In the genomic region with DNA sequence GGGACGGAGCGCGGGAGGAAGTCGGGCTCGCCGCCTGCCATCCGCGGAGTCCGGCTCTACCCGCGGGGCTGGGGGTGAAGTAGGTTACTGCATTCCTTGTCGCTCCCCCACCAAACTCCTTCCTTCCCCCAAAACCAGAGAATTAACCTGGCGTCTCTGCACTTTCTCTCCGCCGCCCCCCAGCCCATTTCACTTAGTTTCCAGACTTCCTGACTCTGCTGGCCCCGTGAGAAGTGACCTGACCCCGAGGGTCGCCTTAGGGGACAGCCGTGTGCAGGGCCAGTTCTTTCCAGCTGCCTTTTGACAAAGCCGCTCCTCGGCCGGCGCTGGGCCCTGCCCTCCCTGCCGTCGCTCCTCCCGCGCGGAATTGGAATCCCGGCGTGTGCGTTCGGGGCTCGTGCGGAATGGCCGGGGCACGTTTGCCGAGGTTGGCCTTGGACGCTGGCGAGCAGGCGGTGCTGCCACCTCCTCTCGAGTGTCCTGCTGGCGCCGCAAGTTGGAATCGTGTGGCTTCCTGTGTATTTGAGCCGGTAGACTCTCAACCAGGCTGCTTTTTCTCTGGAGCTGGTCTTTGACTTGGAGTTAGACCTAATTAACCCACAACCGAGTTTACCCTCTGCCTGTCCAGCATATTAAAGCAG, we compare ENCODE assay signal across 8 cellular contexts. TPM values are rescaled to one million over a fixed set of nuclear protein-coding genes. Genes with fewer than 3 reads are reported as not detected.
A peak's percentile ranks its signal among the peaks of the same experiment; 100 is the strongest.
DNase-seq lines count a peak whose midpoint lies in the region; ATAC-seq, FAIRE-seq and TF ChIP-seq lines count a peak whose summit lies in the region.

No MANE protein-coding gene starts in this region.

- no peaks in the 10 kb centered on the region for H4K20me1 ChIP-seq in HepG2 (ENCODE audit: insufficient read depth, low read length)

- intact Hi-C loops in CD4-positive, alpha-beta memory T cell (cut with micrococcal nuclease), result loop anchor here (2.0 kb wide), 1 partner anchor 32 kb away; no protein-coding TSS in a partner anchor
- intact Hi-C loops in HepG2 (cut with micrococcal nuclease; ENCODE audit: unreplicated experiment), result loop anchor here (10.0 kb wide), 1 partner anchor 1228 kb away; the partner anchor contains the start of gene TSPYL4

- no peaks in the 10 kb centered on the region for H3K9me3 Mint-ChIP-seq in CD4-positive, alpha-beta memory T cell
- H3K9me3 Mint-ChIP-seq in T-helper 1 cell treated with Interleukin-12 subunit alpha and Interleukin-12 subunit beta and Interleukin-4 antibody, amounts not matched to agents 30 μg/mL and 1 μg/mL, for 36 hours, result no peaks in the 10 kb centered on the region
- H3K9me3 Mint-ChIP-seq in stimulated activated effector memory CD8-positive, alpha-beta T cell treated with anti-CD3 and anti-CD28 coated beads, Interleukin-12 subunit alpha, Interleukin-12 subunit beta, amount 100 ng/mL, for 72 hours, result no peaks in the 10 kb centered on the region

- in situ Hi-C loops in HepG2 (cut with HindIII; ENCODE audit: extremely low pct_ligation_motif_present, low pct_unique_long_range_greater_than_20kb), result loop anchor here (5.0 kb wide), 1 partner anchor 64 kb away; no protein-coding TSS in a partner anchor

- H3K27me3 ChIP-seq in CD4-positive, alpha-beta memory T cell (ENCODE audit: insufficient read depth, low read length), result no peaks in the 10 kb centered on the region
- H3K27me3 ChIP-seq in HepG2 (ENCODE audit: control insufficient read depth in 1 of 2, insufficient read depth in 2 of 2, low read length in 2 of 2), result no peaks in the 10 kb centered on the region; a peak in 1 of 5 replicates

- CTCF ChIA-PET in CD4-positive, alpha-beta memory T cell (lab: Charles Lee; ENCODE audit: partially characterized antibody), result interaction anchor here (1.1 to 2.0 kb wide), 4 partner anchors 31 to 121 kb away, joined by 4 to 5 read pairs (median 5); no protein-coding TSS in a partner anchor
- CTCF ChIA-PET in HepG2 (lab: Yijun Ruan, JAX; ENCODE audit: low intra/inter-chr PET ratio, low total read pairs), result interaction anchor here (1.4 kb wide), 1 partner anchor 73 kb away, joined by 6 read pairs; no protein-coding TSS in a partner anchor

- TF ChIP-seq CTCF in HepG2 (CRISPR knock-in tag; IDR thresholded peaks at IDR 0.05), result peak; percentile 43

- H3K79me2 ChIP-seq in HepG2 (ENCODE audit: insufficient read depth, low read length), result peaks cover 48% of the 10 kb centered on the region

- peaks cover 0 to 3% of the 10 kb centered on the region in 2 donors for H3K36me3 Mint-ChIP-seq in CD4-positive, alpha-beta memory T cell
- peaks cover 2% of the 10 kb centered on the region for H3K36me3 Mint-ChIP-seq in T-helper 1 cell treated with Interleukin-12 subunit alpha and Interleukin-12 subunit beta and Interleukin-4 antibody, amounts not matched to agents 30 μg/mL and 1 μg/mL, for 36 hours (ENCODE audit: low read depth)
- H3K36me3 Mint-ChIP-seq in stimulated activated effector memory CD8-positive, alpha-beta T cell treated with anti-CD3 and anti-CD28 coated beads, Interleukin-12 subunit alpha, Interleukin-12 subunit beta, amount 100 ng/mL, for 72 hours, result no peaks in the 10 kb centered on the region

- peak; percentile 52 for TF ChIP-seq RAD21 in HepG2 (CRISPR knock-in tag; IDR thresholded peaks at IDR 0.05)

- TSS peak; percentile 41 for BruUV-seq in HepG2 (replicated peaks; lab: Mats Ljungman, UMichigan)

- POLR2A ChIA-PET in CD4-positive, alpha-beta memory T cell (lab: Charles Lee; ENCODE audit: partially characterized antibody), result interaction anchor here (0.7 to 3.8 kb wide), 5 partner anchors 63 to 1831 kb away, joined by 3 to 75 read pairs (median 4); partner anchors contain the start of gene GOPC
- POLR2A ChIA-PET in HepG2 (lab: Yijun Ruan, JAX), result interaction anchor here (0.6 to 6.4 kb wide), 13 partner anchors 8 to 119 kb away, joined by 3 to 64 read pairs (median 6); partner anchors contain the start of gene GOPC

- 0% methylated on average over 9 of the region's 46 CpGs for WGBS in HepG2 (ENCODE audit: low lambda C conversion rate)

- TF ChIP-seq EP300 in HepG2 (IDR thresholded peaks at IDR 0.05; ENCODE audit: low read depth in 2 of 2, low read length in 2 of 2) (no peak; a peak in 1 of 4 replicates), HepG2 (CRISPR knock-in tag; IDR thresholded peaks at IDR 0.05; ENCODE audit: borderline replicate concordance) (no peak; the same call in 1 of the 2 replicates)

- peak overlapping the region; percentile 99 for H3K4me2 ChIP-seq in HepG2 (ENCODE audit: low read depth, low read length)

- peaks cover 2 to 15% of the 10 kb centered on the region in 2 donors for H3K27me3 Mint-ChIP-seq in CD4-positive, alpha-beta memory T cell
- peaks cover 62% of the 10 kb centered on the region for H3K27me3 Mint-ChIP-seq in T-helper 1 cell treated with Interleukin-12 subunit alpha and Interleukin-12 subunit beta and Interleukin-4 antibody, amounts not matched to agents 30 μg/mL and 1 μg/mL, for 36 hours (ENCODE audit: low read depth)

- no peaks in the 10 kb centered on the region for H3K36me3 ChIP-seq in CD4-positive, alpha-beta memory T cell (ENCODE audit: insufficient read depth, low read length)
- peaks cover 4 to 10% of the 10 kb centered on the region in 2 experiments; a peak in 2 of 5 replicates for H3K36me3 ChIP-seq in HepG2 (replicated peaks in 1 of 2; ENCODE audit: control insufficient read depth in 1 of 2, insufficient read depth in 2 of 2, low read length in 2 of 2)

- ATAC-seq in HepG2, result peak; percentile 62
- peak; percentile 27 for ATAC-seq in stimulated activated effector memory CD8-positive, alpha-beta T cell treated with anti-CD3 and anti-CD28 coated beads, Interleukin-12 subunit alpha, Interleukin-12 subunit beta, amount 100 ng/mL, for 72 hours

- no peak for FAIRE-seq in HepG2 (lab: Jason Lieb, UNC)

- H3K9ac ChIP-seq in HepG2 (ENCODE audit: insufficient read depth, low read depth, low read length), result peak overlapping the region; percentile 88

- H3K27ac Mint-ChIP-seq in CD4-positive, alpha-beta memory T cell, result peak overlapping the region in 6 of 7 donors; percentile 42 to 85 (median 79)
- H3K27ac Mint-ChIP-seq in T-helper 1 cell treated with Interleukin-12 subunit alpha and Interleukin-12 subunit beta and Interleukin-4 antibody, amounts not matched to agents 30 μg/mL and 1 μg/mL, for 36 hours, result peak overlapping the region; percentile 90
- H3K27ac Mint-ChIP-seq in stimulated activated effector memory CD8-positive, alpha-beta T cell treated with anti-CD3 and anti-CD28 coated beads, Interleukin-12 subunit alpha, Interleukin-12 subunit beta, amount 100 ng/mL, for 72 hours, result peak overlapping the region; percentile 64

- H3K4me3 ChIP-seq in CD4-positive, alpha-beta memory T cell (ENCODE audit: low read length in 2 of 2), result peak overlapping the region; percentile 38 to 57
- H3K4me3 ChIP-seq in HepG2 (replicated peaks in 1 of 3; ENCODE audit: insufficient read depth in 1 of 3, low read depth in 2 of 3, low read length in 3 of 3), result peak overlapping the region; percentile 86 to 92 (median 91)

- peak in 2 of 5 donors; percentile 0 to 14 for DNase-seq in CD4-positive, alpha-beta memory T cell
- DNase-seq in HuH-7.5 (ENCODE audit: low spot score) (peak; percentile 53), dedifferentiated amniotic fluid mesenchymal stem cell (ENCODE audit: extremely low spot score) (peak; percentile 63), HepG2 (ENCODE audit: low spot score) (peak; percentile 74), NOMO-1 treated with dmso at 0.1 percent for 144 hours (lab: John Stamatoyannopoulos, UW; ENCODE audit: unreplicated experiment) (no peak)
- DNase-seq in stimulated activated effector memory CD8-positive, alpha-beta T cell treated with anti-CD3 and anti-CD28 coated beads, Interleukin-12 subunit alpha, Interleukin-12 subunit beta, amount 100 ng/mL, for 72 hours (ENCODE audit: low spot score in 2 of 2), result peak in 1 of 2 donors; percentile 62

- peak; percentile 11 for TF ChIP-seq POLR2A in GM19099 (IDR thresholded peaks at IDR 0.05; ENCODE audit: extremely low read depth, insufficient read length, low read depth)
- peak; percentile 14 to 60; a peak in 3 of 4 replicates for TF ChIP-seq POLR2A in HepG2 (IDR thresholded peaks at IDR 0.05; ENCODE audit: insufficient read depth in 1 of 2, low read depth in 2 of 2, low read length in 2 of 2)

- peaks cover 21% of the 10 kb centered on the region for H3K4me1 ChIP-seq in CD4-positive, alpha-beta memory T cell (ENCODE audit: insufficient read depth, low read length)
- peaks cover 75% of the 10 kb centered on the region for H3K4me1 ChIP-seq in HepG2 (ENCODE audit: insufficient read depth, low read length)

- H3K9me3 ChIP-seq in CD4-positive, alpha-beta memory T cell (ENCODE audit: control insufficient read depth in 1 of 2, low read length in 2 of 2), result no peaks in the 10 kb centered on the region
- no peaks in the 10 kb centered on the region for H3K9me3 ChIP-seq in HepG2 (ENCODE audit: low read length)

- H3K4me3 Mint-ChIP-seq in CD4-positive, alpha-beta memory T cell, result peak overlapping the region; percentile 91 to 98 (median 94)
- peak overlapping the region; percentile 92 for H3K4me3 Mint-ChIP-seq in T-helper 1 cell treated with Interleukin-12 subunit alpha and Interleukin-12 subunit beta and Interleukin-4 antibody, amounts not matched to agents 30 μg/mL and 1 μg/mL, for 36 hours
- H3K4me3 Mint-ChIP-seq in stimulated activated effector memory CD8-positive, alpha-beta T cell treated with anti-CD3 and anti-CD28 coated beads, Interleukin-12 subunit alpha, Interleukin-12 subunit beta, amount 100 ng/mL, for 72 hours, result peak overlapping the region; percentile 82

- peak overlapping the region; percentile 36 for H3K27ac ChIP-seq in CD4-positive, alpha-beta memory T cell (ENCODE audit: low read depth, low read length)
- peak overlapping the region; percentile 91 for H3K27ac ChIP-seq in HepG2 (ENCODE audit: extremely low read length, insufficient read depth, low read length)

- peaks cover 13 to 18% (median 14%) of the 10 kb centered on the region in 4 donors for H3K4me1 Mint-ChIP-seq in CD4-positive, alpha-beta memory T cell
- peaks cover 14% of the 10 kb centered on the region for H3K4me1 Mint-ChIP-seq in T-helper 1 cell treated with Interleukin-12 subunit alpha and Interleukin-12 subunit beta and Interleukin-4 antibody, amounts not matched to agents 30 μg/mL and 1 μg/mL, for 36 hours (ENCODE audit: low read depth)
- H3K4me1 Mint-ChIP-seq in stimulated activated effector memory CD8-positive, alpha-beta T cell treated with anti-CD3 and anti-CD28 coated beads, Interleukin-12 subunit alpha, Interleukin-12 subunit beta, amount 100 ng/mL, for 72 hours, result peaks cover 16% of the 10 kb centered on the region

- H2AFZ ChIP-seq in HepG2 (ENCODE audit: low read length), result peak overlapping the region; percentile 44

RNA-seq across cellular contexts. Expression of gene DCBLD1, which starts 0.7 kb away (rescaled TPM):
- 1 to 10 TPM; 8.7 to 9.7 TPM for total RNA-seq in CD4-positive, alpha-beta memory T cell
- 1 to 10 TPM; 1.4 to 2.6 TPM for polyA plus RNA-seq in CD4-positive, alpha-beta memory T cell
- 26.0 and 41.5 TPM in 2 replicates for total RNA-seq in HepG2 (2016; rRNA removed; fragmentation: Illumina TruSeq; extraction: Trizol)
- total RNA-seq in HepG2 (2016; cell fraction: cytosol; rRNA removed; fragmentation: Illumina TruSeq; extraction: Trizol; ENCODE audit: low read depth), result 23.2 and 25.3 TPM in 2 replicates
- total RNA-seq in HepG2 (2016; cell fraction: insoluble cytoplasmic fraction; rRNA removed; fragmentation: Illumina TruSeq; extraction: Trizol), result 20.4 and 37.6 TPM in 2 replicates
- 25.3 and 27.7 TPM in 2 replicates for total RNA-seq in HepG2 (2016; cell fraction: membrane; rRNA removed; fragmentation: Illumina TruSeq; extraction: Trizol)
- total RNA-seq in HepG2 (2016; cell fraction: nucleus; rRNA removed; fragmentation: Illumina TruSeq; extraction: Trizol), result 42.3 and 54.4 TPM in 2 replicates
- polyA plus RNA-seq in HepG2 (2011; rRNA removed), result 17.5 and 23.2 TPM in 2 replicates
- polyA plus RNA-seq in HepG2 (2011; cell fraction: cytosol; rRNA removed), result 15.5 and 17.2 TPM in 2 replicates
- polyA plus RNA-seq in HepG2 (2011; cell fraction: nucleus; rRNA removed), result 27.8 and 35.0 TPM in 2 replicates
- polyA plus RNA-seq in HepG2 (2012), result 16.7 and 19.0 TPM in 2 replicates
- polyA plus RNA-seq in HepG2 (2016; cell fraction: cytosol; fragmentation: Illumina TruSeq; extraction: Trizol; ENCODE audit: low read depth), result 6.6 TPM in 2 replicates
- 17.6 TPM in 2 replicates for polyA plus RNA-seq in HepG2 (2016; cell fraction: insoluble cytoplasmic fraction; fragmentation: Illumina TruSeq; extraction: Trizol; ENCODE audit: low read depth)
- 12.8 and 13.8 TPM in 2 replicates for polyA plus RNA-seq in HepG2 (2016; cell fraction: membrane; fragmentation: Illumina TruSeq; extraction: Trizol; ENCODE audit: low read depth)
- polyA plus RNA-seq in HepG2 (2016; cell fraction: nucleus; fragmentation: Illumina TruSeq; extraction: Trizol; ENCODE audit: insufficient read depth, low read depth), result 82.1 and 89.2 TPM in 2 replicates
- polyA minus RNA-seq in HepG2 (2011; rRNA and poly(A)+ RNA removed; ENCODE audit: low replicate concordance), result 3.6 and 20.0 TPM in 2 replicates
- polyA minus RNA-seq in HepG2 (2011; cell fraction: cytosol; rRNA and poly(A)+ RNA removed), result 18.9 and 22.3 TPM in 2 replicates
- 44.4 and 61.2 TPM in 2 replicates for polyA minus RNA-seq in HepG2 (2011; cell fraction: nucleus; rRNA and poly(A)+ RNA removed)

RNA-seq across cellular contexts. Expression of gene ROS1, which starts 57.4 kb away (rescaled TPM):
- not detected for total RNA-seq in CD4-positive, alpha-beta memory T cell
- polyA plus RNA-seq in CD4-positive, alpha-beta memory T cell, result not detected
- total RNA-seq in HepG2 (2016; rRNA removed; fragmentation: Illumina TruSeq; extraction: Trizol), result not detected in 2 replicates
- total RNA-seq in HepG2 (2016; cell fraction: cytosol; rRNA removed; fragmentation: Illumina TruSeq; extraction: Trizol; ENCODE audit: low read depth), result not detected in 2 replicates
- 0.02 TPM in 1 of 2 replicates, not detected in the other for total RNA-seq in HepG2 (2016; cell fraction: insoluble cytoplasmic fraction; rRNA removed; fragmentation: Illumina TruSeq; extraction: Trizol)
- not detected in 2 replicates for total RNA-seq in HepG2 (2016; cell fraction: membrane; rRNA removed; fragmentation: Illumina TruSeq; extraction: Trizol)
- not detected in 2 replicates for total RNA-seq in HepG2 (2016; cell fraction: nucleus; rRNA removed; fragmentation: Illumina TruSeq; extraction: Trizol)
- polyA plus RNA-seq in HepG2 (2011; rRNA removed), result not detected in 2 replicates
- not detected in 2 replicates for polyA plus RNA-seq in HepG2 (2011; cell fraction: cytosol; rRNA removed)
- polyA plus RNA-seq in HepG2 (2011; cell fraction: nucleus; rRNA removed), result 0.02 TPM in 1 of 2 replicates, not detected in the other
- polyA plus RNA-seq in HepG2 (2012), result not detected in 2 replicates
- polyA plus RNA-seq in HepG2 (2016; cell fraction: cytosol; fragmentation: Illumina TruSeq; extraction: Trizol; ENCODE audit: low read depth), result not detected in 2 replicates
- not detected in 2 replicates for polyA plus RNA-seq in HepG2 (2016; cell fraction: insoluble cytoplasmic fraction; fragmentation: Illumina TruSeq; extraction: Trizol; ENCODE audit: low read depth)
- polyA plus RNA-seq in HepG2 (2016; cell fraction: membrane; fragmentation: Illumina TruSeq; extraction: Trizol; ENCODE audit: low read depth), result not detected in 2 replicates
- not detected in 2 replicates for polyA plus RNA-seq in HepG2 (2016; cell fraction: nucleus; fragmentation: Illumina TruSeq; extraction: Trizol; ENCODE audit: insufficient read depth, low read depth)
- polyA minus RNA-seq in HepG2 (2011; rRNA and poly(A)+ RNA removed; ENCODE audit: low replicate concordance), result not detected in 2 replicates
- not detected in 2 replicates for polyA minus RNA-seq in HepG2 (2011; cell fraction: cytosol; rRNA and poly(A)+ RNA removed)
- polyA minus RNA-seq in HepG2 (2011; cell fraction: nucleus; rRNA and poly(A)+ RNA removed), result under 0.01 TPM in 1 of 2 replicates, not detected in the other
